9 cellular contexts compared by ENCODE assay signal in the genomic region with DNA sequence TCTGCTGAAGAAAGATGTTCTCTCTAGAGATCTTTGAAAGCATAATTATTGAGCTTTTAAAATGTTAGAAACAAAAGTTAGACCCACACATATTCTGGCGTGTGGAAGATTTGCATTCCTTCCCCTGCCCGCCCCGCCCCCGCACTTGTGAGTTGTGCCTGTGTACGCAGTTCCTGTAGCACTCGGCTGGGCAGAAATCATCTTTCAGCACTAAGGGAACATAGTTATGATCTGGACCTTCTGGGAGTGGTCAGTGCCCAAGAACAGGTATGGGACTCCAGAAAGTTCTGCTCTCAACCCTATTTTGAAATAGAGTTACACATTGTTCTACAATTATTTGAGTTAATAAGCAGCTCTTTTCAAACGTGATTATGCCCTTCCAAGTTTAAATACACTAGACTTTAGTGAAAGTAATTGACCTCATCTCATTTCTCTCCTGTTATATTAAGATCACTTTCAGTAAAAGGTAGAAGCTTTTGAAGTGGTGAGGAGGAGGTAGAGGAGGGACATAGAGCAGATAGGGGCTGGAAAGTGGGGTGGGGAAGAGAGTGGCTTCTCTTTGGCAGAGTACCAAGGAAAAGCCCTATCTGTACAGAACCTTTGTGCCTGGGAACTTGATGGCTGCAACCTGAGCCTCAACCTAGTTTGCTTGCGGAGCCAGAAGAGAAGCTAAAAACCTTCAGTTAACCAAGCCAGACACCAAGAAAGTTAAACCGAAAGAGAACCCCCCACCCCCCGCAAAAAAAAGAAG. TPM values are rescaled to one million over a fixed set of nuclear protein-coding genes. Genes with fewer than 3 reads are reported as not detected.
DNase-seq lines count a peak whose midpoint lies in the region; TF ChIP-seq lines count a peak whose summit lies in the region.
"Had no signal": no experiment of that assay in that cellular context is flagged by ENCODE, and none has a peak within 500 bp of the region (broad histone marks: within the 10 kb centered on the region; RNA-seq: fewer than 3 reads in every experiment).

No MANE protein-coding gene starts in this region.

- no peak overlapping the region for H3K27ac Mint-ChIP-seq in neural progenitor cell

- H3K9me3 Mint-ChIP-seq in neural progenitor cell, result no peaks in the 10 kb centered on the region

- H3K36me3 Mint-ChIP-seq in neural progenitor cell, result no peaks in the 10 kb centered on the region

- peaks cover 2% of the 10 kb centered on the region for H3F3A ChIP-seq in neural progenitor cell (ENCODE audit: low read depth)

- no peaks in the 10 kb centered on the region for H3K36me3 ChIP-seq in OCI-LY3 (replicated peaks; ENCODE audit: low read depth, low read length)
- no peaks in the 10 kb centered on the region for H3K36me3 ChIP-seq in prostate gland
- H3K36me3 ChIP-seq in neural progenitor cell, result no peaks in the 10 kb centered on the region
- H3K36me3 ChIP-seq: SJSA1 had no signal

- H3K4me3 ChIP-seq in OCI-LY3 (ENCODE audit: low read length) (peak overlapping the region; percentile 46), choroid plexus epithelial cell (ENCODE audit: low read depth, low read length) (no peak overlapping the region), prostate gland (no peak overlapping the region), neural progenitor cell (no peak overlapping the region)
- H3K4me3 ChIP-seq: SJSA1 had no signal

- TF ChIP-seq CTCF in OCI-LY3 (IDR thresholded peaks at IDR 0.05; ENCODE audit: low read depth, low read length), result no peak
- no peak for TF ChIP-seq CTCF in choroid plexus epithelial cell (conservative IDR thresholded peaks at IDR 0.05; ENCODE audit: low read depth, low read length)
- TF ChIP-seq CTCF in prostate gland (IDR thresholded peaks at IDR 0.05), result no peak
- TF ChIP-seq CTCF in neural progenitor cell (IDR thresholded peaks at IDR 0.05), result no peak

- H3K27ac ChIP-seq in OCI-LY3 (ENCODE audit: low read length), result no peak overlapping the region
- H3K27ac ChIP-seq in prostate gland, result peak overlapping the region; percentile 59 to 72
- no peak overlapping the region for H3K27ac ChIP-seq in neural progenitor cell
- H3K27ac ChIP-seq: SJSA1 had no signal

- no peaks in the 10 kb centered on the region for H4K20me1 ChIP-seq in OCI-LY3 (ENCODE audit: insufficient read depth, low read length)
- H4K20me1 ChIP-seq in neural progenitor cell (ENCODE audit: low read depth), result peaks cover 4% of the 10 kb centered on the region

- DNase-seq in NCI-H510A treated with DMSO at 0.1 percent for 48 hours (lab: John Stamatoyannopoulos, UW) (peak; percentile 46), NCI-H510A (lab: John Stamatoyannopoulos, UW) (no peak), choroid plexus epithelial cell (ENCODE audit: low read depth) (peak; percentile 68), prostate gland (ENCODE audit: low spot score) (peak; percentile 46), LoVo (ENCODE audit: low spot score) (no peak), OCI-M2 (lab: John Stamatoyannopoulos, UW; ENCODE audit: unreplicated experiment) (no peak), neural progenitor cell (ENCODE audit: low spot score) (no peak)

- H3K4me3 Mint-ChIP-seq in neural progenitor cell, result no peak overlapping the region

- H2AFZ ChIP-seq in OCI-LY3 (ENCODE audit: low read depth, low read length) (no peak overlapping the region), neural progenitor cell (replicated peaks) (no peak overlapping the region)

- 26% methylated on average over 10 of the region's 10 CpGs for WGBS in prostate gland

- peak overlapping the region; percentile 7; the same call in 1 of the 2 replicates for H3K9ac ChIP-seq in OCI-LY3 (ENCODE audit: low read length)
- H3K9ac ChIP-seq in neural progenitor cell, result no peak overlapping the region

- peaks cover 32% of the 10 kb centered on the region for H3K4me1 Mint-ChIP-seq in neural progenitor cell

- H3K27me3 ChIP-seq in OCI-LY3 (ENCODE audit: low read depth, low read length), result no peaks in the 10 kb centered on the region
- no peaks in the 10 kb centered on the region for H3K27me3 ChIP-seq in prostate gland (replicated peaks; ENCODE audit: insufficient read depth)
- H3K27me3 ChIP-seq in neural progenitor cell, result peaks cover 15% of the 10 kb centered on the region
- H3K27me3 ChIP-seq: SJSA1 had no signal

- intact Hi-C loops in prostate gland (cut with DNase I), result no loop called here

- H3K4me2 ChIP-seq in OCI-LY3 (ENCODE audit: low read length) (peak overlapping the region; percentile 61), neural progenitor cell (no peak overlapping the region)

- H3K27me3 Mint-ChIP-seq in neural progenitor cell (ENCODE audit: insufficient read depth, low read depth), result no peaks in the 10 kb centered on the region

- no peak for TF ChIP-seq POLR2A in prostate gland (IDR thresholded peaks at IDR 0.05)

- no peaks in the 10 kb centered on the region for H3K9me3 ChIP-seq in OCI-LY3 (ENCODE audit: insufficient read depth, low read length)
- H3K9me3 ChIP-seq in prostate gland, result no peaks in the 10 kb centered on the region
- no peaks in the 10 kb centered on the region for H3K9me3 ChIP-seq in neural progenitor cell (ENCODE audit: low read depth)
- H3K9me3 ChIP-seq: SJSA1 had no signal

- no peaks in the 10 kb centered on the region for H3K79me2 ChIP-seq in OCI-LY3 (ENCODE audit: low read length)
- H3K79me2 ChIP-seq in neural progenitor cell (ENCODE audit: low read depth), result peaks cover 5% of the 10 kb centered on the region

- H3K4me1 ChIP-seq in OCI-LY3 (ENCODE audit: low read length), result peaks cover 26% of the 10 kb centered on the region
- no peaks in the 10 kb centered on the region for H3K4me1 ChIP-seq in prostate gland (replicated peaks)
- H3K4me1 ChIP-seq in neural progenitor cell, result peaks cover 9% of the 10 kb centered on the region

RNA-seq across cellular contexts. Expression of gene BLVRA, which starts 5.7 kb away (rescaled TPM):
- total RNA-seq in prostate gland, result 10 to 100 TPM; 30.2 to 39.7 TPM
- total RNA-seq in neural progenitor cell (ENCODE audit: low replicate concordance), result 24.6 and 27.9 TPM in 2 replicates

RNA-seq across cellular contexts. Expression of gene COA1, which starts 34.9 kb away (rescaled TPM):
- total RNA-seq in prostate gland (10 to 100 TPM; 47.9 to 57.5 TPM), neural progenitor cell (ENCODE audit: low replicate concordance) (171 and 192 TPM in 2 replicates)

Comparison
In these comparisons a context has a peak if more than half of its experiments do, and no peak if none do; other contexts are left out.
1. DNase-seq: peak in NCI-H510A treated with DMSO at 0.1 percent for 48 hours (single experiment), choroid plexus epithelial cell (single experiment) and prostate gland (single experiment); none in NCI-H510A (single experiment), LoVo (single experiment), OCI-M2 (single experiment) and neural progenitor cell (single experiment).
2. H3K27ac ChIP-seq: peak in prostate gland (2 of 2); none in OCI-LY3 (single experiment) and neural progenitor cell (single experiment).